In genomic region chr20:297098-297924, GRCh38 we compare ENCODE assay signal across 8 cellular contexts. TPM values are rescaled to one million over a fixed set of nuclear protein-coding genes. Genes with fewer than 3 reads are reported as not detected.
DNase-seq lines count a peak whose midpoint lies in the region; ATAC-seq and TF ChIP-seq lines count a peak whose summit lies in the region.

TSS of gene ZCCHC3 (plus strand) at chr20:297570. CDS start at chr20:297587, 17 bp downstream.

- peaks cover 13 to 20% of the 10 kb centered on the region in 2 experiments for H3K36me3 ChIP-seq in SK-N-SH (replicated peaks in 1 of 2; ENCODE audit: control insufficient read depth in 1 of 2, insufficient read depth in 2 of 2, low read length in 1 of 2)
- no peaks in the 10 kb centered on the region for H3K36me3 ChIP-seq in osteoblast (ENCODE audit: insufficient read depth, low read length)
- no peaks in the 10 kb centered on the region for H3K36me3 ChIP-seq in thoracic aorta

- peak; percentile 31 for TF ChIP-seq RAD21 in SK-N-SH (IDR thresholded peaks at IDR 0.05; ENCODE audit: low read length)

- under 1% methylated on average over 64 of the region's 99 CpGs for WGBS in SK-N-SH (ENCODE audit: low lambda C conversion rate)

- TF ChIP-seq CTCF in GM10266 (IDR thresholded peaks at IDR 0.05; ENCODE audit: control insufficient read depth, insufficient read depth, low read depth, missing control alignments) (peak; percentile 31), HFFc6 (IDR thresholded peaks at IDR 0.05) (peak; percentile 39), NB4 (IDR thresholded peaks at IDR 0.05; ENCODE audit: low read depth, low read length) (no peak), SK-N-SH (IDR thresholded peaks at IDR 0.05) (peak; percentile 21; the same call in 1 of the 2 replicates), osteoblast (IDR thresholded peaks at IDR 0.05; ENCODE audit: extremely low read depth, low read depth, low read length) (no peak), thoracic aorta (IDR thresholded peaks at IDR 0.05) (peak; percentile 13)

- DNase-seq in GM10266 (ENCODE audit: extremely low spot score) (peak; percentile 93), HFFc6 (peak; percentile 85), NB4 (ENCODE audit: low read depth) (peak; percentile 98), SK-N-SH (peak; percentile 96), glomerular endothelial cell (ENCODE audit: extremely low read depth, low read depth, low spot score) (no peak), osteoblast (ENCODE audit: insufficient read length, low spot score, missing footprints) (peak; percentile 98), thoracic aorta (ENCODE audit: low spot score) (peak; percentile 61)

- POLR2A ChIA-PET in SK-N-SH (lab: Yijun Ruan, JAX), result interaction anchor here (1.2 to 4.8 kb wide), 6 partner anchors 11 to 50 kb away, joined by 4 to 29 read pairs (median 6); partner anchors contain the start of genes NRSN2 and SOX12

- H3K9ac ChIP-seq in SK-N-SH, result peak within 1 kb of the TSS; percentile 95

- H3K79me2 ChIP-seq in SK-N-SH (ENCODE audit: insufficient read depth), result peaks cover 34% of the 10 kb centered on the region
- H3K79me2 ChIP-seq in osteoblast (ENCODE audit: insufficient read depth, low read length), result peaks cover 46% of the 10 kb centered on the region

- H4K20me1 ChIP-seq in SK-N-SH (ENCODE audit: insufficient read depth), result peaks cover 16% of the 10 kb centered on the region
- H4K20me1 ChIP-seq in osteoblast (ENCODE audit: insufficient read depth, low read length), result peaks cover 34% of the 10 kb centered on the region

- TF ChIP-seq POLR2A in NB4 (IDR thresholded peaks at IDR 0.05; ENCODE audit: extremely low read depth, insufficient read length), result peak; percentile 65

- H3K27ac ChIP-seq in SK-N-SH (ENCODE audit: low read depth in 2 of 2, low read length in 1 of 2) (peak within 1 kb of the TSS; percentile 86 to 95), osteoblast (ENCODE audit: low read depth, low read length) (peak within 1 kb of the TSS; percentile 86), thoracic aorta (peak within 1 kb of the TSS; percentile 86 to 91)

- H3K27me3 ChIP-seq in SK-N-SH (ENCODE audit: insufficient read depth) (no peaks in the 10 kb centered on the region), osteoblast (ENCODE audit: insufficient read depth, low read length) (no peaks in the 10 kb centered on the region), thoracic aorta (replicated peaks; ENCODE audit: insufficient read depth) (no peaks in the 10 kb centered on the region)

- H3K4me2 ChIP-seq in SK-N-SH (peak within 1 kb of the TSS; percentile 93), osteoblast (ENCODE audit: insufficient read depth, low read length) (peak within 1 kb of the TSS; percentile 95)

- no peaks in the 10 kb centered on the region for H3K9me2 ChIP-seq in SK-N-SH

- H3K9me3 Mint-ChIP-seq in HFFc6, result no peaks in the 10 kb centered on the region
- no peaks in the 10 kb centered on the region for H3K9me3 Mint-ChIP-seq in activated naive CD4-positive, alpha-beta T cell treated with anti-CD3 and anti-CD28 coated beads, Interleukin-2, amount 50 U/mL, for 24 hours

- H3K4me3 Mint-ChIP-seq in HFFc6, result peak within 1 kb of the TSS; percentile 100
- H3K4me3 Mint-ChIP-seq in activated naive CD4-positive, alpha-beta T cell treated with anti-CD3 and anti-CD28 coated beads, Interleukin-2, amount 50 U/mL, for 24 hours, result peak within 1 kb of the TSS; percentile 99

- H3K4me3 ChIP-seq in NB4 (ENCODE audit: low read depth, low read length) (peak within 1 kb of the TSS; percentile 95), SK-N-SH (ENCODE audit: low read depth in 2 of 2, low read length in 1 of 2) (peak within 1 kb of the TSS; percentile 87 to 93), osteoblast (ENCODE audit: insufficient read depth, low read length) (peak within 1 kb of the TSS; percentile 99), thoracic aorta (peak within 1 kb of the TSS; percentile 74)

- CTCF ChIA-PET in SK-N-SH (lab: Yijun Ruan, JAX), result interaction anchor here (0.9 to 1.5 kb wide), 4 partner anchors 12 to 56 kb away, joined by 4 to 5 read pairs (median 4); partner anchors contain the start of gene NRSN2

- H3K27ac Mint-ChIP-seq in HFFc6, result peak within 1 kb of the TSS; percentile 97
- peak within 1 kb of the TSS; percentile 100 for H3K27ac Mint-ChIP-seq in activated naive CD4-positive, alpha-beta T cell treated with anti-CD3 and anti-CD28 coated beads, Interleukin-2, amount 50 U/mL, for 24 hours

- peak; percentile 87 for ATAC-seq in thoracic aorta (ENCODE audit: insufficient number of reproducible peaks, low FRiP score, low read depth)

- peak in 1 of 2 experiments; percentile 26; a peak in 1 of 4 replicates for TF ChIP-seq EP300 in SK-N-SH (IDR thresholded peaks at IDR 0.05; ENCODE audit: borderline replicate concordance in 1 of 2, low read depth in 1 of 2, low read length in 1 of 2)

- H3K9me3 ChIP-seq in SK-N-SH (no peaks in the 10 kb centered on the region), osteoblast (ENCODE audit: low read depth, low read length) (no peaks in the 10 kb centered on the region), thoracic aorta (no peaks in the 10 kb centered on the region)

- H3K4me1 Mint-ChIP-seq in HFFc6 (ENCODE audit: low read depth), result peaks cover 48% of the 10 kb centered on the region
- H3K4me1 Mint-ChIP-seq in activated naive CD4-positive, alpha-beta T cell treated with anti-CD3 and anti-CD28 coated beads, Interleukin-2, amount 50 U/mL, for 24 hours, result peaks cover 37% of the 10 kb centered on the region

- no peaks in the 10 kb centered on the region; the same call in 1 of the 2 replicates for H3K27me3 Mint-ChIP-seq in HFFc6 (ENCODE audit: insufficient read depth)
- no peaks in the 10 kb centered on the region for H3K27me3 Mint-ChIP-seq in activated naive CD4-positive, alpha-beta T cell treated with anti-CD3 and anti-CD28 coated beads, Interleukin-2, amount 50 U/mL, for 24 hours

- H3K36me3 Mint-ChIP-seq in HFFc6 (ENCODE audit: low read depth), result peaks cover 23% of the 10 kb centered on the region
- H3K36me3 Mint-ChIP-seq in activated naive CD4-positive, alpha-beta T cell treated with anti-CD3 and anti-CD28 coated beads, Interleukin-2, amount 50 U/mL, for 24 hours, result peaks cover 8% of the 10 kb centered on the region

- peaks cover 20 to 24% of the 10 kb centered on the region in 2 experiments for H3K4me1 ChIP-seq in SK-N-SH (ENCODE audit: control insufficient read depth in 1 of 2, insufficient read depth in 2 of 2, low read depth in 1 of 2, low read length in 1 of 2)
- peaks cover 21% of the 10 kb centered on the region for H3K4me1 ChIP-seq in osteoblast (ENCODE audit: insufficient read depth, low read length)
- peaks cover 23 to 29% of the 10 kb centered on the region in 2 donors for H3K4me1 ChIP-seq in thoracic aorta (ENCODE audit: control insufficient read depth in 1 of 2, low read depth in 2 of 2)

- H2AFZ ChIP-seq in SK-N-SH (ENCODE audit: low read depth) (peak within 1 kb of the TSS; percentile 86), osteoblast (ENCODE audit: low read length) (peak within 1 kb of the TSS; percentile 86)

- H3F3A ChIP-seq in SK-N-SH (replicated peaks; ENCODE audit: insufficient read depth), result peaks cover 13% of the 10 kb centered on the region

TF ChIP-seq in SK-N-SH, 30 proteins besides CTCF, POLR2A, EP300 and RAD21 (continues in another document):
- TF ChIP-seq SIN3A (IDR thresholded peaks at IDR 0.05; ENCODE audit: borderline replicate concordance, low read depth, low read length) (peak; percentile 91; the same call in 1 of the 2 replicates), ZBTB33 (IDR thresholded peaks at IDR 0.05; ENCODE audit: borderline replicate concordance, low read depth) (peak; percentile 81), RCOR1 (IDR thresholded peaks at IDR 0.05; ENCODE audit: low read length) (peak; percentile 61; the same call in 1 of the 2 replicates), MEF2A (IDR thresholded peaks at IDR 0.05; ENCODE audit: borderline replicate concordance, low read depth) (no peak), YY1 (IDR thresholded peaks at IDR 0.05; ENCODE audit: low read depth) (peak; percentile 92), RFX5 (IDR thresholded peaks at IDR 0.05; ENCODE audit: low read length) (peak; percentile 58), ELF1 (IDR thresholded peaks at IDR 0.05) (peak; percentile 77), RXRA (IDR thresholded peaks at IDR 0.05; ENCODE audit: borderline replicate concordance, low read depth) (peak; percentile 56; the same call in 1 of the 2 replicates), SMC3 (IDR thresholded peaks at IDR 0.05; ENCODE audit: low read depth, low read length) (peak; percentile 34), FOSL2 (IDR thresholded peaks at IDR 0.05; ENCODE audit: borderline replicate concordance, low read depth) (no peak), NRF1 (IDR thresholded peaks at IDR 0.05; ENCODE audit: low read depth, low read length) (peak; percentile 55; the same call in 1 of the 2 replicates), USF2 (IDR thresholded peaks at IDR 0.05; ENCODE audit: borderline replicate concordance, low read depth, low read length) (peak; percentile 29; the same call in 1 of the 2 replicates)

RNA-seq across cellular contexts. Expression of gene ZCCHC3, which starts in this region (rescaled TPM):
- 10 to 100 TPM; 10.9 to 11.7 (median 11.4) TPM for total RNA-seq in HFFc6 (2021; fragmentation: NEBNext Ultra II Directional; extraction: Animal tissue kit (Norgen Biotek cat#: 25700))
- 9.0 and 9.5 TPM in 2 replicates for polyA plus RNA-seq in SK-N-SH (2012; rRNA removed)
- polyA plus RNA-seq in SK-N-SH (2012; cell fraction: cytosol; rRNA removed), result 8.7 and 10.1 TPM in 2 replicates
- 9.4 and 10.3 TPM in 2 replicates for polyA plus RNA-seq in SK-N-SH (2012; cell fraction: nucleus; rRNA removed)
- total RNA-seq in glomerular endothelial cell, result 19.4 and 19.5 TPM in 2 replicates
- total RNA-seq in osteoblast, result 9.0 and 9.4 TPM in 2 replicates
- 10 to 100 TPM; 14.4 to 19.5 TPM for total RNA-seq in thoracic aorta

Comparison
In these comparisons a context has a peak if more than half of its experiments do, and no peak if none do; other contexts are left out.
1. CTCF ChIP-seq: peak in GM10266 (single experiment), HFFc6 (single experiment), SK-N-SH (single experiment) and thoracic aorta (single experiment); none in NB4 (single experiment) and osteoblast (single experiment).
2. Peak in every context shown above with its lines, with median percentiles within 50 percentile points of each other: H3K4me3 ChIP-seq and H3K27ac ChIP-seq.